Comparison of ENCODE assay signal across 8 cellular contexts in the genomic region with DNA sequence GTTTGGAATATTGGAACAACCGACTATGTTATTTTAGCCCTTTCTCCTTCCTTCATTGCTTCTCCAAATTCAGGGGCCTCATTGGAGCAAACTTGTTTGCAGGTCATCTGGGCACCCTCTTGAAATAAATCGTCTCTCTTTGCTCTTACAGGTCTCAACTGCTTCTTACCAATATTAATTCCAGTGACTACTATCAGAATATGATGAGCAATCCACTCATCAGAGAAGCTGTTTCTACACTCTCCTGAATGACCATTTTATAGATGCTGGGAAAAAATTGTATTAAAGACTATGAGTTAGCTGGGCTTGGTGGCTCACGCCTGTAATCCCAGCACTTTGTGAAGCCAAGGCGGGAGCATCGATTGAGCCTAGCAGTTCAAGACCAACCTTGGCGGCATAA. TPM values are rescaled to one million over a fixed set of nuclear protein-coding genes. Genes with fewer than 3 reads are reported as not detected.
DNase-seq lines count a peak whose midpoint lies in the region; ATAC-seq lines count a peak whose summit lies in the region.

No MANE protein-coding gene starts in this region.

- H3K27me3 ChIP-seq in iPS-20b (ENCODE audit: insufficient read depth, low read length), result peaks cover 10% of the 10 kb centered on the region
- H3K27me3 ChIP-seq in stomach smooth muscle (ENCODE audit: control insufficient read depth in 1 of 2, insufficient read depth in 2 of 2, low read length in 2 of 2), result no peaks in the 10 kb centered on the region

- H3K36me3 Mint-ChIP-seq in activated CD4-positive, alpha-beta T cell treated with anti-CD3 and anti-CD28 coated beads for 36 hours (ENCODE audit: low read depth), result peaks cover 2% of the 10 kb centered on the region
- peaks cover 4% of the 10 kb centered on the region for H3K36me3 Mint-ChIP-seq in activated CD4-positive, alpha-beta memory T cell treated with anti-CD3 and anti-CD28 coated beads for 36 hours

- H3K9ac ChIP-seq in iPS-20b (ENCODE audit: low read depth, low read length), result no peak overlapping the region
- no peak overlapping the region for H3K9ac ChIP-seq in stomach smooth muscle (ENCODE audit: low read length in 2 of 2)

- H3K4me1 Mint-ChIP-seq in activated CD4-positive, alpha-beta T cell treated with anti-CD3 and anti-CD28 coated beads for 36 hours, result peaks cover 42% of the 10 kb centered on the region
- peaks cover 47% of the 10 kb centered on the region for H3K4me1 Mint-ChIP-seq in activated CD4-positive, alpha-beta memory T cell treated with anti-CD3 and anti-CD28 coated beads for 36 hours (ENCODE audit: low read depth)

- ATAC-seq in activated CD4-positive, alpha-beta T cell treated with anti-CD3 and anti-CD28 coated beads for 36 hours, result no peak

- H3K4me3 ChIP-seq in iPS-20b (ENCODE audit: low read length) (0 out of 2 replicates have a peak overlapping the region, but pooled peaks have one; percentile 79), stomach smooth muscle (ENCODE audit: low read length in 2 of 2) (peak overlapping the region; percentile 8 to 78)

- H3K9me3 ChIP-seq in iPS-20b (ENCODE audit: insufficient read depth, low read depth, low read length) (no peaks in the 10 kb centered on the region), stomach smooth muscle (ENCODE audit: control insufficient read depth in 2 of 2, low read length in 2 of 2) (no peaks in the 10 kb centered on the region)

- H3K36me3 ChIP-seq in iPS-20b (ENCODE audit: insufficient read depth, low read depth, low read length) (no peaks in the 10 kb centered on the region), stomach smooth muscle (ENCODE audit: control insufficient read depth in 2 of 2, insufficient read depth in 2 of 2, low read length in 2 of 2) (no peaks in the 10 kb centered on the region)

- intact Hi-C loops in activated CD4-positive, alpha-beta T cell treated with anti-CD3 and anti-CD28 coated beads for 36 hours (cut with DNase I, micrococcal nuclease), result loop anchor here in 1 of 2 experiments (1.0 kb wide), 1 partner anchor 15 kb away; no protein-coding TSS in a partner anchor
- intact Hi-C loops in activated CD4-positive, alpha-beta memory T cell treated with anti-CD3 and anti-CD28 coated beads for 36 hours (cut with micrococcal nuclease), result loop anchor here (1.0 kb wide), 1 partner anchor 15 kb away; no protein-coding TSS in a partner anchor

- H3K4me3 Mint-ChIP-seq in activated CD4-positive, alpha-beta T cell treated with anti-CD3 and anti-CD28 coated beads for 36 hours, result peak overlapping the region; percentile 32
- peak overlapping the region; percentile 34 for H3K4me3 Mint-ChIP-seq in activated CD4-positive, alpha-beta memory T cell treated with anti-CD3 and anti-CD28 coated beads for 36 hours

- H3K9me3 Mint-ChIP-seq in activated CD4-positive, alpha-beta T cell treated with anti-CD3 and anti-CD28 coated beads for 36 hours (ENCODE audit: low read depth), result no peaks in the 10 kb centered on the region
- peaks cover 2% of the 10 kb centered on the region for H3K9me3 Mint-ChIP-seq in activated CD4-positive, alpha-beta memory T cell treated with anti-CD3 and anti-CD28 coated beads for 36 hours

- CTCF ChIA-PET in activated CD4-positive, alpha-beta T cell treated with anti-CD3 and anti-CD28 coated beads for 36 hours (lab: Charles Lee), result interaction anchor here (0.7 kb wide), 1 partner anchor 24 kb away, joined by 4 read pairs; no protein-coding TSS in a partner anchor
- CTCF ChIA-PET in activated CD4-positive, alpha-beta memory T cell treated with anti-CD3 and anti-CD28 coated beads for 36 hours (lab: Charles Lee), result interaction anchor here (0.7 kb wide), 1 partner anchor 10 kb away, joined by 3 read pairs; no protein-coding TSS in a partner anchor

- H3K27me3 Mint-ChIP-seq in activated CD4-positive, alpha-beta T cell treated with anti-CD3 and anti-CD28 coated beads for 36 hours, result no peaks in the 10 kb centered on the region
- H3K27me3 Mint-ChIP-seq in activated CD4-positive, alpha-beta memory T cell treated with anti-CD3 and anti-CD28 coated beads for 36 hours, result no peaks in the 10 kb centered on the region

- H3K27ac Mint-ChIP-seq in activated CD4-positive, alpha-beta T cell treated with anti-CD3 and anti-CD28 coated beads for 36 hours, result peak overlapping the region; percentile 65
- peak overlapping the region; percentile 53 for H3K27ac Mint-ChIP-seq in activated CD4-positive, alpha-beta memory T cell treated with anti-CD3 and anti-CD28 coated beads for 36 hours

- no peak for DNase-seq in activated CD4-positive, alpha-beta T cell treated with anti-CD3 and anti-CD28 coated beads for 36 hours
- no peak for DNase-seq in activated CD4-positive, alpha-beta T cell treated with anti-CD3 and anti-CD28 coated beads for 4 hours
- no peak for DNase-seq in activated CD4-positive, alpha-beta memory T cell treated with anti-CD3 and anti-CD28 coated beads for 36 hours
- DNase-seq in anterior cingulate cortex (lab: John Stamatoyannopoulos, UW) (no peak), LoVo (ENCODE audit: low spot score) (no peak), GM03348 (ENCODE audit: low spot score) (no peak)

- H3K27ac ChIP-seq in iPS-20b (ENCODE audit: low read length), result no peak overlapping the region
- peak overlapping the region; percentile 98 for H3K27ac ChIP-seq in stomach smooth muscle (ENCODE audit: low read length)

- H3K4me1 ChIP-seq in iPS-20b (ENCODE audit: insufficient read depth, low read length) (0 out of 2 replicates have a peak, but pooled peaks cover 3% of the 10 kb centered on the region), stomach smooth muscle (ENCODE audit: control insufficient read depth, insufficient read depth, low read length) (peaks cover 9% of the 10 kb centered on the region)

- POLR2A ChIA-PET in activated CD4-positive, alpha-beta T cell treated with anti-CD3 and anti-CD28 coated beads for 36 hours (lab: Charles Lee), result no interaction called here
- POLR2A ChIA-PET in activated CD4-positive, alpha-beta memory T cell treated with anti-CD3 and anti-CD28 coated beads for 36 hours (lab: Charles Lee), result interaction anchor here (1.0 to 3.2 kb wide), 4 partner anchors 11 to 18 kb away, joined by 5 to 32 read pairs (median 17); partner anchors contain the start of genes HNRNPF and ZNF487

RNA-seq across cellular contexts. Expression of gene HNRNPF, which starts 12.5 kb away (rescaled TPM):
- total RNA-seq in activated CD4-positive, alpha-beta T cell treated with anti-CD3 and anti-CD28 coated beads for 36 hours, result 100 to 1,000 TPM; 410 to 466 TPM
- total RNA-seq in activated CD4-positive, alpha-beta memory T cell treated with anti-CD3 and anti-CD28 coated beads for 36 hours, result 100 to 1,000 TPM; 504 to 518 TPM

RNA-seq across cellular contexts. Expression of gene ZNF487, which starts 15.4 kb away (rescaled TPM):
- 1 to 10 TPM; 1.8 to 2.3 TPM for total RNA-seq in activated CD4-positive, alpha-beta T cell treated with anti-CD3 and anti-CD28 coated beads for 36 hours
- 1 to 10 TPM; 2.2 to 2.6 TPM for total RNA-seq in activated CD4-positive, alpha-beta memory T cell treated with anti-CD3 and anti-CD28 coated beads for 36 hours

RNA-seq across cellular contexts. Expression of gene FXYD4, which starts 50.1 kb away (rescaled TPM):
- not detected for total RNA-seq in activated CD4-positive, alpha-beta T cell treated with anti-CD3 and anti-CD28 coated beads for 36 hours
- total RNA-seq in activated CD4-positive, alpha-beta memory T cell treated with anti-CD3 and anti-CD28 coated beads for 36 hours, result not detected
